ENCODE assay signal across 8 cellular contexts in the genomic region with DNA sequence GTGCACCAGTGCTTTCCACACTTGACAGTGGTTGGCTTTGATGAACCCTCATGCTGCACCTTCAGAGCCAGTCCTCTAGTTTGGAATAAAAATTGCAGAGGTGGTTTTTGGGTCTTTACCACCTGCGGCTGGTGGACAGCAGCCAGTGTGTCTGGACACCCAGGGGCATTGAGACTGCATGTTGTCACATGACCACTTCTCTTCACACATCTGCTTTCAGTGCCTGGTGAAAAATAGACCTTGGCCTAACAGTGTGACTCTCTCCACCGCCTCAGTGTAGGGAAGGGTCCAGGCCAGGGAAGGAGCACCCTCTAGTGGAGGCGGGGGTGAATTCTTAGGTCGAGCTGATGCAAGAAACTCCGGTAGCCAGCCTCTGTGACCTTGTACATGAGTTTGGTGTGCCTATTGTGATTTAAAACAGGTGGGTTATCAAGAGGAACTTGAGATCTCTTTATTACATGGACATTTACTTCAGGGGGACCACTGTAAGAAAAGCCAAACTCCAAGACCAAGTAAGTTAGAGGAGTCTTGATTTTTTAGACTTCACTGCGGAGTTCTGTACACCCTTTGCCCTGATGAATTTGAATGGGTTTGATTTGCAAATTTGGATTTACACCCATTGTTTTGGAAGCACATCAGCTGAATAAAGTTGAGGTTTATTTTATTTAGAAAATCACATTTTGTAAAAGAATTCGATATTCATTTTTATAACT. TPM values are rescaled to one million over a fixed set of nuclear protein-coding genes. Genes with fewer than 3 reads are reported as not detected.
DNase-seq lines count a peak whose midpoint lies in the region; ATAC-seq and TF ChIP-seq lines count a peak whose summit lies in the region.

No MANE protein-coding gene starts in this region.

- no peaks in the 10 kb centered on the region for H3K36me3 Mint-ChIP-seq in glutamatergic neuron (ENCODE audit: unreplicated experiment)

- peak; percentile 80 for ATAC-seq in GM19351 (IDR thresholded peaks at IDR 0.05; ENCODE audit: unreplicated experiment)
- peak; percentile 70 for ATAC-seq in SK-N-SH treated with all-trans-retinoic acid at 6 μM for 48 hours
- peak; percentile 76 to 82 (median 81) for ATAC-seq in psoas muscle
- no peak for ATAC-seq in HG03521 (IDR thresholded peaks at IDR 0.05; ENCODE audit: unreplicated experiment)

- H3K36me3 ChIP-seq in psoas muscle (ENCODE audit: insufficient read depth in 1 of 2, low read depth in 1 of 2): peaks cover 7 to 58% of the 10 kb centered on the region in 2 donors

- intact Hi-C loops in psoas muscle (cut with DNase I): loop anchor here in 1 of 2 donors (2.0 kb wide), 1 partner anchor 98 kb away; no protein-coding TSS in a partner anchor

- peak; percentile 92 for DNase-seq in AG20443 (ENCODE audit: low spot score)
- peak; percentile 52 for DNase-seq in NCI-H1092 (lab: John Stamatoyannopoulos, UW)
- peak; percentile 73 for DNase-seq in activated naive CD4-positive, alpha-beta T cell treated with anti-CD3 and anti-CD28 coated beads, Interleukin-2, amount 50 U/mL, for 16 hours
- DNase-seq in glutamatergic neuron: peak; percentile 88
- DNase-seq in psoas muscle: peak; percentile 66 to 71

- H3K4me1 ChIP-seq in psoas muscle: peaks cover 14% of the 10 kb centered on the region

- peaks cover 5% of the 10 kb centered on the region for H3K9me3 Mint-ChIP-seq in glutamatergic neuron (ENCODE audit: unreplicated experiment)

- no peak overlapping the region for H3K27ac ChIP-seq in psoas muscle

- no peak overlapping the region for H3K4me3 ChIP-seq in psoas muscle

- no peaks in the 10 kb centered on the region for H3K27me3 ChIP-seq in psoas muscle (ENCODE audit: insufficient read depth in 3 of 3, low read length in 2 of 3)

- no peaks in the 10 kb centered on the region for H3K9me3 ChIP-seq in psoas muscle

- 39% methylated on average over 7 of the region's 7 CpGs for WGBS in psoas muscle, 3 donors

- no peak overlapping the region for H3K4me3 Mint-ChIP-seq in glutamatergic neuron (ENCODE audit: unreplicated experiment)

- peaks cover 13% of the 10 kb centered on the region for H3K27me3 Mint-ChIP-seq in glutamatergic neuron (ENCODE audit: unreplicated experiment)

- TF ChIP-seq CTCF in glutamatergic neuron (IDR thresholded peaks at IDR 0.05; ENCODE audit: partially characterized antibody, unreplicated experiment): peak; percentile 79
- peak; percentile 76 for TF ChIP-seq CTCF in psoas muscle (IDR thresholded peaks at IDR 0.05)

- peaks cover 8% of the 10 kb centered on the region for H3K4me1 Mint-ChIP-seq in glutamatergic neuron (ENCODE audit: low read depth, unreplicated experiment)

- no peak overlapping the region for H3K27ac Mint-ChIP-seq in glutamatergic neuron (ENCODE audit: unreplicated experiment)

TF ChIP-seq in SK-N-SH treated with all-trans-retinoic acid at 6 μM for 48 hours, 23 proteins besides CTCF, POLR2A, EP300 and RAD21:
- TF ChIP-seq RARB (CRISPR knock-in tag; IDR thresholded peaks at IDR 0.05): no peak

RNA-seq across cellular contexts. Expression of gene GOSR2, which starts 17.9 kb away (rescaled TPM):
- 62.4 TPM for total RNA-seq in glutamatergic neuron (ENCODE audit: unreplicated experiment)
- 10 to 100 TPM; 26.4 to 54.5 (median 39.2) TPM for total RNA-seq in psoas muscle
- polyA plus RNA-seq in psoas muscle: 10 to 100 TPM; 40.8 to 56.9 (median 49.6) TPM

RNA-seq across cellular contexts. Expression of gene RPRML, which starts 38.2 kb away (rescaled TPM):
- total RNA-seq in glutamatergic neuron (ENCODE audit: unreplicated experiment) (4.5 TPM), psoas muscle (under 1 TPM in 3 of 4 donors, not detected in 1; 0.19 to 0.43 (median 0.32) TPM)
- polyA plus RNA-seq in psoas muscle: under 1 TPM in 2 of 3 donors, not detected in 1; 0.03 to 0.30 TPM
